In the genomic region with DNA sequence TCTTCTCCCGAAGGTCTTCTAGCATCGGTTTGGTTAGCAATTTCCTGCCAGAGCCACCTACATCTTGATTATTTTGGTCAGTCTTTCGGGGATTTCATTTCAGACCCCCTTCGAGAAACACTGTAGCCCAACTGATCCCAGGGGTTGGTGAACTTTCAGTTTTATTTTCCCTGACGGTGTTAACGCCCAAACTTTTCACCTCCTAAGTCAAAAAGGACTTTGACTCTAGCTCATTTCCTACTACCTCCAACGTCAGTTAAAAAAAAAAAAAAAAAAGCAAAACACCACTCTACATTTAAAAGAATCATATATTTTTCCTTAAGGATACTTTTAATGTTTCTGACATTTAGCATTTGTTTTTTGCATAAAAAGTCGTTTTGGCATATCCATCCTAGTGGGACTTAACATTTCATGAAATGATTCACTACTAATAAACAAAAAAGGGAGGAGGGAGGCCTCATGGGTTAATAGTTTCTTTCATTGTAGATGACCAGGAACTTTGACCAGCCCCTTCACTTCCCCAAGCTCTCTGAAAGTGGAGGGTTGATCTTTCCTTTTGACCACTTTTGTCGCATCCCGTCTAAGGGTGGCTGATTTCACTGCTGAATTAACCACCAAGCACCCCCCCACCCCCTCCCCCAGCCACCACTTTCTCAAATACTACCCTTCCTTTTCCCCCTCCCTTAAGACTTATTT, we compare ENCODE assay signal across 8 cellular contexts. TPM values are rescaled to one million over a fixed set of nuclear protein-coding genes. Genes with fewer than 3 reads are reported as not detected.
DNase-seq lines count a peak whose midpoint lies in the region; ATAC-seq and TF ChIP-seq lines count a peak whose summit lies in the region.

No MANE protein-coding gene starts in this region.

- H3K27ac ChIP-seq in RWPE2 (ENCODE audit: poor library complexity, severe bottlenecking) (peak overlapping the region; percentile 97), fibroblast of lung (ENCODE audit: insufficient read depth, low read length) (no peak overlapping the region), psoas muscle (peak overlapping the region; percentile 90)

- peak overlapping the region; percentile 63 for H3K4me2 ChIP-seq in fibroblast of lung (ENCODE audit: extremely low read depth, insufficient read depth, low read length)

- 32 to 41% (median 35%) methylated on average over 10 of the region's 10 CpGs for WGBS in psoas muscle, 3 donors

- TF ChIP-seq CTCF in RWPE2 (IDR thresholded peaks at IDR 0.05; ENCODE audit: poor library complexity, severe bottlenecking) (no peak), fibroblast of lung (conservative IDR thresholded peaks at IDR 0.05 in 1 of 2, IDR thresholded peaks at IDR 0.05 in 1 of 2; ENCODE audit: low read depth in 1 of 2, low read length in 2 of 2) (no peak), psoas muscle (IDR thresholded peaks at IDR 0.05) (no peak), GM10266 (IDR thresholded peaks at IDR 0.05; ENCODE audit: control insufficient read depth, insufficient read depth, low read depth, missing control alignments) (no peak)

- peak; percentile 6; the same call in 2 of the 3 replicates for ATAC-seq in RWPE2 (ENCODE audit: low read depth)
- no peak for ATAC-seq in psoas muscle
- no peak for ATAC-seq in GM18870 (IDR thresholded peaks at IDR 0.05; ENCODE audit: unreplicated experiment)

- H3K9me3 ChIP-seq in RWPE2 (ENCODE audit: severe bottlenecking) (no peaks in the 10 kb centered on the region), fibroblast of lung (ENCODE audit: control insufficient read depth, insufficient read depth, low read depth, low read length) (no peaks in the 10 kb centered on the region), psoas muscle (no peaks in the 10 kb centered on the region)

- intact Hi-C loops in psoas muscle (cut with DNase I), result loop anchor here in 1 of 2 donors (10.0 kb wide), 1 partner anchor 224 kb away; no protein-coding TSS in a partner anchor

- no peak overlapping the region for H2AFZ ChIP-seq in fibroblast of lung (ENCODE audit: low read length)

- DNase-seq in ELR (ENCODE audit: low read depth), result peak; percentile 60
- DNase-seq in RWPE2 (ENCODE audit: low spot score), result no peak
- DNase-seq in fibroblast of lung (ENCODE audit: low read depth in 2 of 2), result peak; percentile 16 to 50
- DNase-seq in psoas muscle, result no peak
- DNase-seq in GM10266 (ENCODE audit: extremely low spot score), result no peak
- DNase-seq in NCI-H226, result no peak
- no peak for DNase-seq in NCI-H1694 (lab: John Stamatoyannopoulos, UW)

- peak overlapping the region; percentile 49 for H3K9ac ChIP-seq in fibroblast of lung (ENCODE audit: insufficient read depth, low read length)

- no peaks in the 10 kb centered on the region for H4K20me1 ChIP-seq in fibroblast of lung (ENCODE audit: control insufficient read depth, extremely low read depth, insufficient read depth, low read length)

- no peaks in the 10 kb centered on the region for H3K27me3 ChIP-seq in RWPE2 (ENCODE audit: insufficient read depth, poor library complexity, severe bottlenecking)
- no peaks in the 10 kb centered on the region for H3K27me3 ChIP-seq in fibroblast of lung (ENCODE audit: control insufficient read depth, insufficient read depth, low read length)
- no peaks in the 10 kb centered on the region for H3K27me3 ChIP-seq in psoas muscle (ENCODE audit: insufficient read depth in 3 of 3, low read length in 2 of 3)

- H3K4me1 ChIP-seq in RWPE2 (ENCODE audit: insufficient read depth, poor library complexity, severe bottlenecking) (peaks cover 6% of the 10 kb centered on the region), fibroblast of lung (ENCODE audit: control insufficient read depth, extremely low read depth, insufficient read depth, low read length) (peaks cover 3% of the 10 kb centered on the region), psoas muscle (peaks cover 5% of the 10 kb centered on the region)

- H3K4me3 ChIP-seq in RWPE2 (ENCODE audit: severe bottlenecking), result peak overlapping the region; percentile 26
- peak overlapping the region; percentile 36 to 51 (median 44) for H3K4me3 ChIP-seq in fibroblast of lung (replicated peaks in 1 of 4; ENCODE audit: control extremely low read depth in 1 of 4, insufficient read depth in 1 of 4, low read depth in 3 of 4, low read length in 4 of 4)
- H3K4me3 ChIP-seq in psoas muscle, result peak overlapping the region; percentile 80

- peaks cover 15% of the 10 kb centered on the region for H3K36me3 ChIP-seq in RWPE2 (ENCODE audit: low read depth)
- no peaks in the 10 kb centered on the region for H3K36me3 ChIP-seq in fibroblast of lung (ENCODE audit: control insufficient read depth, insufficient read depth, low read length)
- H3K36me3 ChIP-seq in psoas muscle (ENCODE audit: insufficient read depth in 1 of 2, low read depth in 1 of 2), result no peaks in the 10 kb centered on the region

- peaks cover 32% of the 10 kb centered on the region for H3K79me2 ChIP-seq in fibroblast of lung (ENCODE audit: control insufficient read depth, insufficient read depth, low read length)

RNA-seq across cellular contexts. Expression of gene TCF7L2, which starts 0.8 kb away (rescaled TPM):
- total RNA-seq in fibroblast of lung, result 4.1 and 5.0 TPM in 2 replicates
- 3.4 and 4.7 TPM in 2 replicates for polyA plus RNA-seq in fibroblast of lung
- 12.4 and 15.6 TPM in 2 replicates for polyA plus RNA-seq in fibroblast of lung (2012)
- 14.9 and 19.3 TPM in 2 replicates for polyA minus RNA-seq in fibroblast of lung (ENCODE audit: low replicate concordance)
- total RNA-seq in psoas muscle, result 1 to 10 TPM; 4.3 to 8.5 (median 5.9) TPM
- 1 to 10 TPM; 1.8 to 3.4 (median 2.5) TPM for polyA plus RNA-seq in psoas muscle

Comparison
In these comparisons a context has a peak if more than half of its experiments do, and no peak if none do; other contexts are left out.
1. DNase-seq: peak in ELR (single experiment) and fibroblast of lung (2 of 2); none in RWPE2 (single experiment), psoas muscle (0 of 2), GM10266 (single experiment), NCI-H226 (single experiment) and NCI-H1694 (single experiment).
2. H3K4me3 ChIP-seq: peak in every context shown above with its lines; median percentile 80 in psoas muscle; 44 in fibroblast of lung; 26 in RWPE2.